ENCODE assay signal across 8 cellular contexts in the genomic region with DNA sequence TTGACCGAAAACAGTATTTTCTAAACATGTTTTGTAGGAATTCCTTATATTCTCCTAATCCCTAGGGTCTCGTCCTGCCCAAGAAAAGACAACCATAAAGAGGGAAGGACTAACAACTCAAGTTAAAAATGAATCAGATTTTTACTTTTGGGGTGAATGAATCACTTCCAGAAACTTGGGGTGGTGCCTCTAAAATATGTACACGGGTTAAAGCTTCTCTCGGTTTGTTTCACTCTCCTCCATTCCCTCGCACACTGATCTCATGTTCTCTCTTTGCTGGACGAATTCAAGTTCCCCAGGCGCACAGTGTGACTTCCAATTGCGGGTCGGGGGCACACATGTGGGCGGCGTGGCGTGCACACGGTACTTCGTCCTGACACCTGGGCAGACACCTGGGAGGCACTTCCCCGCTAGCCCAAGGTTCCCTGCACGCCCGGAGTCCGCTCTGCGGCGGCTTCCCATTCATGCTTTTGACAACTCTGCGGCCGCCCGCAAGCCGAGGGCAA. TPM values are rescaled to one million over a fixed set of nuclear protein-coding genes. Genes with fewer than 3 reads are reported as not detected.
DNase-seq lines count a peak whose midpoint lies in the region; ATAC-seq and TF ChIP-seq lines count a peak whose summit lies in the region.

No MANE protein-coding gene starts in this region.

- peak overlapping the region; percentile 92 for H3K4me3 Mint-ChIP-seq in activated CD8-positive, alpha-beta T cell treated with anti-CD3 and anti-CD28 coated beads for 36 hours
- H3K4me3 Mint-ChIP-seq in stimulated activated naive CD8-positive, alpha-beta T cell treated with anti-CD3 and anti-CD28 coated beads, Interleukin-15, amount 100 ng/mL, for 72 hours, result peak overlapping the region; percentile 83 to 85

- intact Hi-C loops in activated CD8-positive, alpha-beta T cell treated with anti-CD3 and anti-CD28 coated beads for 36 hours (cut with micrococcal nuclease), result loop anchor here (5.0 to 10.0 kb wide), 2 partner anchors 49 to 53 kb away; a partner anchor contains a TSS

- TF ChIP-seq CTCF in activated CD8-positive, alpha-beta T cell treated with anti-CD3 and anti-CD28 coated beads for 36 hours (IDR thresholded peaks at IDR 0.05), result no peak

- peaks cover 2% of the 10 kb centered on the region for H3K4me1 ChIP-seq in iPS-15b (ENCODE audit: control insufficient read depth, insufficient read depth, low read length)

- no peaks in the 10 kb centered on the region for H3K9me3 ChIP-seq in iPS-15b (ENCODE audit: control insufficient read depth, insufficient read depth, low read length)

- H3K9me3 Mint-ChIP-seq in activated CD8-positive, alpha-beta T cell treated with anti-CD3 and anti-CD28 coated beads for 36 hours, result no peaks in the 10 kb centered on the region
- no peaks in the 10 kb centered on the region for H3K9me3 Mint-ChIP-seq in stimulated activated naive CD8-positive, alpha-beta T cell treated with anti-CD3 and anti-CD28 coated beads, Interleukin-15, amount 100 ng/mL, for 72 hours

- H3K27ac Mint-ChIP-seq in activated CD8-positive, alpha-beta T cell treated with anti-CD3 and anti-CD28 coated beads for 36 hours, result peak overlapping the region; percentile 97
- H3K27ac Mint-ChIP-seq in stimulated activated naive CD8-positive, alpha-beta T cell treated with anti-CD3 and anti-CD28 coated beads, Interleukin-15, amount 100 ng/mL, for 72 hours, result peak overlapping the region; percentile 93

- ATAC-seq in HG02840 (IDR thresholded peaks at IDR 0.05; ENCODE audit: low FRiP score, unreplicated experiment) (peak; percentile 24), HG03045 (IDR thresholded peaks at IDR 0.05; ENCODE audit: unreplicated experiment) (no peak)
- peak; percentile 31 for ATAC-seq in activated CD8-positive, alpha-beta T cell treated with anti-CD3 and anti-CD28 coated beads for 36 hours
- ATAC-seq in stimulated activated naive CD8-positive, alpha-beta T cell treated with anti-CD3 and anti-CD28 coated beads, Interleukin-15, amount 100 ng/mL, for 72 hours, result peak; percentile 41

- peak overlapping the region; percentile 50 for H3K9ac ChIP-seq in iPS-15b (ENCODE audit: low read depth, low read length)

- peak; percentile 19 for DNase-seq in GM03348 (ENCODE audit: low spot score)
- DNase-seq in activated CD8-positive, alpha-beta T cell treated with anti-CD3 and anti-CD28 coated beads for 36 hours, result peak; percentile 60
- no peak for DNase-seq in stimulated activated naive CD8-positive, alpha-beta T cell treated with anti-CD3 and anti-CD28 coated beads, Interleukin-15, amount 100 ng/mL, for 72 hours
- DNase-seq in stimulated activated CD8-positive, alpha-beta memory T cell treated with anti-CD3 and anti-CD28 coated beads, Interleukin-4, amount 100 ng/mL, for 48 hours, result no peak
- DNase-seq in NCI-H128 (lab: John Stamatoyannopoulos, UW; ENCODE audit: unreplicated experiment), result no peak

- H3K36me3 ChIP-seq in iPS-15b (ENCODE audit: control insufficient read depth, insufficient read depth, low read length), result no peaks in the 10 kb centered on the region

- H3K27me3 Mint-ChIP-seq in activated CD8-positive, alpha-beta T cell treated with anti-CD3 and anti-CD28 coated beads for 36 hours, result no peaks in the 10 kb centered on the region
- no peaks in the 10 kb centered on the region for H3K27me3 Mint-ChIP-seq in stimulated activated naive CD8-positive, alpha-beta T cell treated with anti-CD3 and anti-CD28 coated beads, Interleukin-15, amount 100 ng/mL, for 72 hours

- no peaks in the 10 kb centered on the region for H3K27me3 ChIP-seq in iPS-15b (ENCODE audit: control insufficient read depth, insufficient read depth, low read length)

- H3K36me3 Mint-ChIP-seq in activated CD8-positive, alpha-beta T cell treated with anti-CD3 and anti-CD28 coated beads for 36 hours (ENCODE audit: low read depth), result peaks cover 26% of the 10 kb centered on the region

- CTCF ChIA-PET in activated CD8-positive, alpha-beta T cell treated with anti-CD3 and anti-CD28 coated beads for 36 hours (lab: Charles Lee), result interaction anchor here (1.1 to 1.9 kb wide), 5 partner anchors 17 to 68 kb away, joined by 3 to 5 read pairs (median 3); no protein-coding TSS in a partner anchor

- POLR2A ChIA-PET in activated CD8-positive, alpha-beta T cell treated with anti-CD3 and anti-CD28 coated beads for 36 hours (lab: Charles Lee), result interaction anchor here (0.6 to 1.8 kb wide), 8 partner anchors 10 to 69 kb away, joined by 3 to 6 read pairs (median 3); no protein-coding TSS in a partner anchor

- peaks cover 34% of the 10 kb centered on the region for H3K4me1 Mint-ChIP-seq in activated CD8-positive, alpha-beta T cell treated with anti-CD3 and anti-CD28 coated beads for 36 hours (ENCODE audit: low read depth)
- peaks cover 27% of the 10 kb centered on the region for H3K4me1 Mint-ChIP-seq in stimulated activated naive CD8-positive, alpha-beta T cell treated with anti-CD3 and anti-CD28 coated beads, Interleukin-15, amount 100 ng/mL, for 72 hours

- H3K4me3 ChIP-seq in iPS-15b (ENCODE audit: low read depth, low read length), result peak overlapping the region; percentile 88

RNA-seq across cellular contexts. Expression of a gene that starts 0.7 kb away (rescaled TPM):
- total RNA-seq in activated CD8-positive, alpha-beta T cell treated with anti-CD3 and anti-CD28 coated beads for 36 hours, result not detected

RNA-seq across cellular contexts. Expression of a gene that starts 47.8 kb away (rescaled TPM):
- total RNA-seq in activated CD8-positive, alpha-beta T cell treated with anti-CD3 and anti-CD28 coated beads for 36 hours, result 10 to 100 TPM; 22.5 to 25.9 TPM

RNA-seq across cellular contexts. Expression of a gene that starts 47.8 kb away (rescaled TPM):
- 10 to 100 TPM; 85.0 to 85.5 TPM for total RNA-seq in activated CD8-positive, alpha-beta T cell treated with anti-CD3 and anti-CD28 coated beads for 36 hours

Comparison
In these comparisons a context has a peak if more than half of its experiments do, and no peak if none do; other contexts are left out.
1. DNase-seq: peak in GM03348 (single experiment) and activated CD8-positive, alpha-beta T cell treated with anti-CD3 and anti-CD28 coated beads for 36 hours (single experiment); none in stimulated activated naive CD8-positive, alpha-beta T cell treated with anti-CD3 and anti-CD28 coated beads, Interleukin-15, amount 100 ng/mL, for 72 hours (0 of 2), stimulated activated CD8-positive, alpha-beta memory T cell treated with anti-CD3 and anti-CD28 coated beads, Interleukin-4, amount 100 ng/mL, for 48 hours (single experiment) and NCI-H128 (single experiment).